ENCODE assay signal across 8 cellular contexts in the genomic region with DNA sequence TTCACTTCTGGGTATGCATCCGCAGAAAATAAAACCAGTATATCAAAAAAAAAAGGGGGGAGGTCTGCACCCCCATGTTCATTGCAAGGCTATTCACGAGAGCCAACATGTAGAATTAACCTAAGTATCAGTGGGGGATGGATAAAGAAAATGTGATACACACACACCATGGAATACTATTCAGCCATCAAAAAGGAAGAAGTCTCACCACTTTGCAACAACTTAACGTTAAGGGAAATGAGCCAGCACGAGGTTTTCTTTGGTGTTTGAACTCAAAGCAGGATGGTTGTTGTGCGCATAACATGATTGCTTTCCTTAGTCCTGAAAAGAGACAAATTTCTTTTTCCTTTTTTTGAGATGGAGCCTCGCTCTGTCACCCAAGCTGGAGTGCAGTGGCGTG.
"Had no signal": no experiment of that assay in that cellular context is flagged by ENCODE, and none has a peak within 500 bp of the region (broad histone marks: within the 10 kb centered on the region; RNA-seq: fewer than 3 reads in every experiment).

No MANE protein-coding gene starts in this region.

- FAIRE-seq: HepG2 had no signal

- H3K4me3 ChIP-seq: GM23338, HAP-1 had no signal

- ATAC-seq: GM23338, HCT116, HepG2 had no signal

- H3K27ac Mint-ChIP-seq: GM23338, IgD-negative memory B cell had no signal

- H3K4me1 ChIP-seq: HAP-1 had no signal

- H3K4me3 Mint-ChIP-seq: GM23338, IgD-negative memory B cell had no signal

- H3K4me2 ChIP-seq: GM23338 had no signal

- DNase-seq: H7, KG1 had no signal

- H3K36me3 ChIP-seq: HAP-1 had no signal

- H3K36me3 Mint-ChIP-seq: IgD-negative memory B cell had no signal

- H3K4me1 Mint-ChIP-seq: IgD-negative memory B cell had no signal

- H2AFZ ChIP-seq: GM23338 had no signal

- H3K27ac ChIP-seq: HL-60 had no signal
